8 cellular contexts compared by ENCODE assay signal in genomic region chr16:21599158-21599993, GRCh38.
DNase-seq lines count a peak whose midpoint lies in the region; ATAC-seq and TF ChIP-seq lines count a peak whose summit lies in the region.

Gene METTL9, plus strand, starts transcription at chr16:21599577. Its CDS starts 157 bp downstream, at chr16:21599734.

- peaks cover 8% of the 10 kb centered on the region for H3K36me3 Mint-ChIP-seq in central memory CD8-positive, alpha-beta T cell (ENCODE audit: insufficient read depth)

- peak; percentile 96 for DNase-seq in AG08395 (ENCODE audit: low spot score)
- DNase-seq in NCI-H345 (lab: John Stamatoyannopoulos, UW): peak; percentile 95
- peak; percentile 90 for DNase-seq in activated CD4-positive, CD25-positive, alpha-beta regulatory T cell treated with anti-CD3 and anti-CD28 coated beads, Interleukin-2, amount 50 U/mL, for 16 hours (ENCODE audit: low read depth, low spot score)
- peak; percentile 90 to 93 for DNase-seq in central memory CD8-positive, alpha-beta T cell (ENCODE audit: low spot score in 2 of 2)
- DNase-seq in iris pigment epithelial cell (ENCODE audit: low read depth): peak; percentile 97
- peak; percentile 92 for DNase-seq in stimulated activated CD4-positive, alpha-beta T cell treated with anti-CD3 and anti-CD28 coated beads, Interleukin-12 subunit alpha, Interleukin-12 subunit beta, amount 100 ng/mL, for 4 hours

- H3K27ac Mint-ChIP-seq in central memory CD8-positive, alpha-beta T cell (ENCODE audit: low read depth): peak within 1 kb of the TSS; percentile 91

- TF ChIP-seq POLR2A in GM18951 (IDR thresholded peaks at IDR 0.05; ENCODE audit: extremely low read depth, insufficient read depth, insufficient read length): peak; percentile 97

- in situ Hi-C loops in GM18951 (cut with MboI; ENCODE audit: low sequenced_read_pairs, unreplicated experiment): no loop called here

- H3K4me3 Mint-ChIP-seq in central memory CD8-positive, alpha-beta T cell: peak within 1 kb of the TSS; percentile 90

- H3K4me1 Mint-ChIP-seq in central memory CD8-positive, alpha-beta T cell: peaks cover 46% of the 10 kb centered on the region

- peak; percentile 85 for ATAC-seq in HG03196 (IDR thresholded peaks at IDR 0.05; ENCODE audit: unreplicated experiment)
- peak; percentile 84 for ATAC-seq in central memory CD8-positive, alpha-beta T cell (replicated peaks; ENCODE audit: extremely low read depth, poor library complexity, severe bottlenecking)

- no peaks in the 10 kb centered on the region for H3K27me3 Mint-ChIP-seq in central memory CD8-positive, alpha-beta T cell

- H3K9me3 Mint-ChIP-seq in central memory CD8-positive, alpha-beta T cell: no peaks in the 10 kb centered on the region

Comparison
In these comparisons a context has a peak if more than half of its experiments do, and no peak if none do; other contexts are left out.
1. Peak in every context shown above with its lines: DNase-seq and ATAC-seq.